ENCODE assay signal across 8 cellular contexts in genomic region chr9:105447814-105448812, GRCh38. TPM values are rescaled to one million over a fixed set of nuclear protein-coding genes. Genes with fewer than 3 reads are reported as not detected.
DNase-seq lines count a peak whose midpoint lies in the region; ATAC-seq and TF ChIP-seq lines count a peak whose summit lies in the region.

TSS of gene FSD1L (plus strand) at chr9:105448034. CDS start at chr9:105448221, 187 bp downstream.

- H3K36me3 ChIP-seq in OCI-LY7 (ENCODE audit: insufficient read depth, low read length) (no peaks in the 10 kb centered on the region), esophagus (ENCODE audit: control insufficient read depth in 2 of 2, insufficient read depth in 2 of 2, low read length in 1 of 2) (no peaks in the 10 kb centered on the region), mucosa of stomach (ENCODE audit: control insufficient read depth, insufficient read depth, low read length) (no peaks in the 10 kb centered on the region)

- peak within 1 kb of the TSS; percentile 89 for H3K4me2 ChIP-seq in OCI-LY7 (ENCODE audit: low read length)

- peak; percentile 66 for TF ChIP-seq CTCF in OCI-LY7 (conservative IDR thresholded peaks at IDR 0.05; ENCODE audit: low read length)

- 0 to 1% methylated on average over 76 to 87 of the region's 87 CpGs for WGBS in esophagus, 2 donors

- intact Hi-C loops in OCI-LY7 (cut with micrococcal nuclease; ENCODE audit: unreplicated experiment), result loop anchor here (5.0 kb wide), 1 partner anchor 109 kb away; the partner anchor contains the start of gene FKTN

- DNase-seq in DMS53 (lab: John Stamatoyannopoulos, UW), result peak; percentile 93
- peak; percentile 84 for DNase-seq in HuH-7.5 (ENCODE audit: low spot score)
- DNase-seq in OCI-LY7 (ENCODE audit: low spot score), result peak; percentile 92
- DNase-seq in activated T-cell treated with anti-CD3 and anti-CD28 coated beads for 48 hours (ENCODE audit: low read depth), result peak; percentile 84
- DNase-seq in stimulated activated CD8-positive, alpha-beta memory T cell treated with anti-CD3 and anti-CD28 coated beads, Interleukin-7, amount 100 ng/mL, for 1 hour (ENCODE audit: low read depth in 2 of 2), result peak; percentile 46 to 48

- CTCF ChIA-PET in OCI-LY7 (lab: Charles Lee; ENCODE audit: unreplicated experiment), result no interaction called here

- POLR2A ChIA-PET in OCI-LY7 (lab: Charles Lee), result interaction anchor here (0.6 to 1.0 kb wide), 6 partner anchors 12 to 1352 kb away, joined by 3 to 6 read pairs (median 4); no protein-coding TSS in a partner anchor

- H3K79me2 ChIP-seq in OCI-LY7 (ENCODE audit: insufficient read depth, low read depth, low read length), result 0 out of 2 replicates have a peak, but pooled peaks cover 11% of the 10 kb centered on the region

- H2AFZ ChIP-seq in OCI-LY7 (ENCODE audit: low read length), result peak within 1 kb of the TSS; percentile 99

- H3K4me1 ChIP-seq in OCI-LY7 (ENCODE audit: insufficient read depth, low read length, poor library complexity, severe bottlenecking), result peaks cover 20% of the 10 kb centered on the region
- peaks cover 0 to 7% of the 10 kb centered on the region in 2 donors for H3K4me1 ChIP-seq in esophagus (ENCODE audit: control insufficient read depth in 2 of 2, insufficient read depth in 2 of 2, low read length in 1 of 2)
- peaks cover 4% of the 10 kb centered on the region for H3K4me1 ChIP-seq in mucosa of stomach (ENCODE audit: control insufficient read depth, insufficient read depth, low read length)

- H3K4me3 ChIP-seq in OCI-LY7 (ENCODE audit: low read depth, low read length, poor library complexity, severe bottlenecking) (peak within 1 kb of the TSS; percentile 87), esophagus (ENCODE audit: low read depth in 1 of 2, low read length in 2 of 2) (peak within 1 kb of the TSS; percentile 73 to 75), mucosa of stomach (ENCODE audit: low read length) (peak within 1 kb of the TSS; percentile 42)

- no peak within 1 kb of the TSS for H3K27ac ChIP-seq in OCI-LY7 (ENCODE audit: low read depth, low read length, poor library complexity, severe bottlenecking)
- peak within 1 kb of the TSS; percentile 29 to 80 for H3K27ac ChIP-seq in esophagus (ENCODE audit: low read depth in 2 of 2, low read length in 1 of 2)

- no peaks in the 10 kb centered on the region for H3K9me2 ChIP-seq in OCI-LY7 (ENCODE audit: insufficient read depth, low read length)

- H3K9me3 ChIP-seq in OCI-LY7 (ENCODE audit: low read length) (no peaks in the 10 kb centered on the region), esophagus (ENCODE audit: control insufficient read depth in 2 of 2, insufficient read depth in 1 of 2, low read depth in 1 of 2, low read length in 1 of 2) (no peaks in the 10 kb centered on the region), mucosa of stomach (ENCODE audit: control insufficient read depth, low read length) (no peaks in the 10 kb centered on the region)

- peak; percentile 95 for ATAC-seq in GM21529 (IDR thresholded peaks at IDR 0.05; ENCODE audit: unreplicated experiment)

- no TSS peak for BruUV-seq in OCI-LY7 (replicated peaks; lab: Mats Ljungman, UMichigan)

- H3K27me3 ChIP-seq in esophagus (ENCODE audit: control insufficient read depth in 1 of 2, insufficient read depth in 2 of 2, low read length in 2 of 2) (no peaks in the 10 kb centered on the region), mucosa of stomach (ENCODE audit: control insufficient read depth, insufficient read depth, low read length) (no peaks in the 10 kb centered on the region)

- peaks cover 4% of the 10 kb centered on the region; the same call in 1 of the 2 replicates for H4K20me1 ChIP-seq in OCI-LY7 (ENCODE audit: insufficient read depth, low read length)

- H3K9ac ChIP-seq in mucosa of stomach (ENCODE audit: low read length), result peak within 1 kb of the TSS; percentile 45

RNA-seq across cellular contexts. Expression of gene FSD1L, which starts in this region (rescaled TPM):
- 3.1 and 4.4 TPM in 2 replicates for total RNA-seq in OCI-LY7 (2014; rRNA removed; shearing (Covaris generic))
- total RNA-seq in OCI-LY7 (2022), result 7.9 and 8.5 TPM in 2 replicates
- under 1 TPM; 0.33 to 0.41 TPM for polyA plus RNA-seq in esophagus
